Comparison of ENCODE assay signal across 9 cellular contexts in the genomic region with DNA sequence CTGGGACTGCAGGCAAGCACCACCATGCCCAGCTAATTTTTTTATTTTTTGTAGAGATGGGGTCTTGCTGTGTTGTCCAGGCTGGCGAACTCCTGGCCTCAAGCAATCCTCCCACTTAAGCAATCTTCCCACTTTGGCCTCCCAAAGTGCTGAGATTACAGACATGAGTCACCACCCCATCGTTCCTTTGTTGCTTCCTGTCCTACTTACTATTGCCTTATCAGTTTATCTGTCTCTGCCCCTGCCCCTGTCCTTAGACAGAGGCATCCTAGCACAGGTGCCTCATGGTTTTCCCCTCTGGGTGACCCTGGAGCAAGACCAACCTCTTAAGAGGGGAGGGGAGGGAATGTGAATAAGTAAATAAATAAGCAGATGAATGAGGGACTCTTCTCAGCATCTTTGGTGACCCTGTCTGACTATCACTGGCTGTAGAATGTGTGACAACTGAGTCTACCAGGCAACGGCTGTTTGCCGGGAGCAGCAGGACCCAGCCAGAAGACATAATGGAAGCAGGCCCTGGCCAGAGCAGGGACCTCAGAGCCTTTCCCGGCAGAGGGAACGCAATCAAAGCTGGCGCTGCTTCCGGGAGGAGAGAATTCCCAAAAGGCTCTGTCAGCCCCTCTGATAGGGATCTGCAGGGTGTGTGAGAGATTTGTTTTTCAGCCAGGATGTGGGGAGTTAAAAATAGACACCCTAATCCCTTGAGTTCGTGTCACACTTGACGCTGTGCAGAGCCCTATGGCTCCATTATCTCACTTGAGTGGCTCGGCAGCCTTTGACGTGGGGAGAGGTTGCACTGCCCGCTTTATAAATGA. TPM values are rescaled to one million over a fixed set of nuclear protein-coding genes. Genes with fewer than 3 reads are reported as not detected.
A peak's percentile ranks its signal among the peaks of the same experiment; 100 is the strongest.
DNase-seq lines count a peak whose midpoint lies in the region; ATAC-seq, FAIRE-seq and TF ChIP-seq lines count a peak whose summit lies in the region.
"Had no signal": no experiment of that assay in that cellular context is flagged by ENCODE, and none has a peak within 500 bp of the region (broad histone marks: within the 10 kb centered on the region; RNA-seq: fewer than 3 reads in every experiment).

No MANE protein-coding gene starts in this region.

- ATAC-seq in HepG2 (no peak), GM19463 (IDR thresholded peaks at IDR 0.05; ENCODE audit: unreplicated experiment) (no peak), GM18909 (IDR thresholded peaks at IDR 0.05; ENCODE audit: poor library complexity, unreplicated experiment) (no peak)

- CTCF ChIA-PET in MCF 10A (lab: Yijun Ruan, JAX): interaction anchor here (0.6 to 1.6 kb wide), 3 partner anchors 14 to 130 kb away, joined by 3 to 4 read pairs (median 3); no protein-coding TSS in a partner anchor
- CTCF ChIA-PET in mammary epithelial cell (lab: Charles Lee; ENCODE audit: low non-redundant PET): no interaction called here
- CTCF ChIA-PET in HepG2 (lab: Yijun Ruan, JAX; ENCODE audit: low intra/inter-chr PET ratio, low total read pairs): no interaction called here

- POLR2A ChIA-PET in MCF 10A (lab: Yijun Ruan, JAX): interaction anchor here (0.7 to 2.8 kb wide), 2 partner anchors 8 to 27 kb away, joined by 3 to 17 read pairs; no protein-coding TSS in a partner anchor
- POLR2A ChIA-PET in HepG2 (lab: Yijun Ruan, JAX): no interaction called here

- no peak overlapping the region for H3K27ac Mint-ChIP-seq in MCF 10A (ENCODE audit: low read depth, unreplicated experiment)
- H3K27ac Mint-ChIP-seq in brain: peak overlapping the region; percentile 26 to 82 (median 59)

- TF ChIP-seq POLR2A in HepG2 (IDR thresholded peaks at IDR 0.05; ENCODE audit: insufficient read depth in 1 of 2, low read depth in 2 of 2, low read length in 2 of 2): no peak

- DNase-seq in MCF 10A (ENCODE audit: unreplicated experiment) (peak; percentile 52), mammary epithelial cell (no peak), HepG2 (ENCODE audit: low spot score) (peak; percentile 65), T-helper 1 cell (no peak)
- DNase-seq in activated naive CD4-positive, alpha-beta T cell treated with Interleukin-2 at 50 U/mL for 16 hours: no peak
- DNase-seq: activated T-cell treated with anti-CD3 and anti-CD28 coated beads, Interleukin-2, amount 50 U/mL, for 48 hours had no signal

- no peaks in the 10 kb centered on the region for H3K9me3 ChIP-seq in mammary epithelial cell (replicated peaks; ENCODE audit: insufficient read depth, low read length)
- no peaks in the 10 kb centered on the region for H3K9me3 ChIP-seq in HepG2 (ENCODE audit: low read length)

- H3K79me2 ChIP-seq in mammary epithelial cell (ENCODE audit: insufficient read depth, low read length) (no peaks in the 10 kb centered on the region), HepG2 (ENCODE audit: insufficient read depth, low read length) (no peaks in the 10 kb centered on the region)

- peaks cover 4% of the 10 kb centered on the region for H3K27me3 ChIP-seq in mammary epithelial cell (ENCODE audit: insufficient read depth, low read length)
- no peaks in the 10 kb centered on the region for H3K27me3 ChIP-seq in HepG2 (ENCODE audit: control insufficient read depth in 1 of 2, insufficient read depth in 2 of 2, low read length in 2 of 2)

- TF ChIP-seq CTCF in MCF 10A (IDR thresholded peaks at IDR 0.05; ENCODE audit: unreplicated experiment): no peak
- no peak for TF ChIP-seq CTCF in mammary epithelial cell (conservative IDR thresholded peaks at IDR 0.05 in 1 of 2, IDR thresholded peaks at IDR 0.05 in 1 of 2; ENCODE audit: extremely low read depth in 1 of 2, insufficient read depth in 1 of 2, low read depth in 1 of 2, low read length in 2 of 2)
- TF ChIP-seq CTCF in brain (conservative IDR thresholded peaks at IDR 0.05): no peak
- TF ChIP-seq CTCF in HepG2 (CRISPR knock-in tag; IDR thresholded peaks at IDR 0.05): no peak

- no peak for TF ChIP-seq RAD21 in HepG2 (CRISPR knock-in tag; IDR thresholded peaks at IDR 0.05)

- no peaks in the 10 kb centered on the region for H3K27me3 Mint-ChIP-seq in MCF 10A (ENCODE audit: insufficient read depth, unreplicated experiment)
- peaks cover 5% of the 10 kb centered on the region for H3K27me3 Mint-ChIP-seq in brain

- H3K4me1 Mint-ChIP-seq in MCF 10A (ENCODE audit: insufficient read depth, unreplicated experiment) (peaks cover 17% of the 10 kb centered on the region), brain (peaks cover 51% of the 10 kb centered on the region)

- in situ Hi-C loops in mammary epithelial cell (cut with MboI; ENCODE audit: low sequenced_read_pairs in 2 of 2): no loop called here
- in situ Hi-C loops in HepG2 (cut with HindIII; ENCODE audit: extremely low pct_ligation_motif_present, low pct_unique_long_range_greater_than_20kb): no loop called here

- no peak overlapping the region for H3K4me2 ChIP-seq in mammary epithelial cell (ENCODE audit: insufficient read depth, low read depth, low read length)
- H3K4me2 ChIP-seq in HepG2 (ENCODE audit: low read depth, low read length): peak overlapping the region; percentile 55

- no peak overlapping the region for H2AFZ ChIP-seq in mammary epithelial cell (ENCODE audit: low read depth, low read length)
- H2AFZ ChIP-seq in HepG2 (ENCODE audit: low read length): no peak overlapping the region

- no peak for TF ChIP-seq EP300 in HepG2 (IDR thresholded peaks at IDR 0.05; ENCODE audit: low read depth in 2 of 2, low read length in 2 of 2)
- no peak for TF ChIP-seq EP300 in HepG2 (CRISPR knock-in tag; IDR thresholded peaks at IDR 0.05; ENCODE audit: borderline replicate concordance)

- no peaks in the 10 kb centered on the region for H4K20me1 ChIP-seq in mammary epithelial cell (ENCODE audit: insufficient read depth, low read length)
- no peaks in the 10 kb centered on the region for H4K20me1 ChIP-seq in HepG2 (ENCODE audit: insufficient read depth, low read length)

- intact Hi-C loops in MCF 10A (cut with micrococcal nuclease): loop anchor here (10.0 kb wide), 1 partner anchor 53 kb away; no protein-coding TSS in a partner anchor
- intact Hi-C loops in mammary epithelial cell (cut with micrococcal nuclease): no loop called here
- intact Hi-C loops in HepG2 (cut with micrococcal nuclease; ENCODE audit: unreplicated experiment): no loop called here

- H3K9me3 Mint-ChIP-seq in MCF 10A (ENCODE audit: unreplicated experiment) (no peaks in the 10 kb centered on the region), brain (no peaks in the 10 kb centered on the region)

- H3K4me1 ChIP-seq in mammary epithelial cell (ENCODE audit: insufficient read depth, low read length) (peaks cover 8% of the 10 kb centered on the region), HepG2 (ENCODE audit: insufficient read depth, low read length) (peaks cover 71% of the 10 kb centered on the region)

- no TSS peak for BruUV-seq in MCF 10A (replicated peaks; lab: Mats Ljungman, UMichigan)
- no TSS peak for BruUV-seq in mammary epithelial cell (replicated peaks; lab: Mats Ljungman, UMichigan)
- no TSS peak for BruUV-seq in HepG2 (replicated peaks; lab: Mats Ljungman, UMichigan)

- H3K9ac ChIP-seq in mammary epithelial cell (ENCODE audit: insufficient read depth, low read length) (no peak overlapping the region), HepG2 (ENCODE audit: insufficient read depth, low read depth, low read length) (no peak overlapping the region)

- H3K4me3 ChIP-seq in mammary epithelial cell (replicated peaks in 1 of 3; ENCODE audit: insufficient read depth in 1 of 3, low read depth in 2 of 3, low read length in 3 of 3) (no peak overlapping the region), HepG2 (replicated peaks in 1 of 3; ENCODE audit: insufficient read depth in 1 of 3, low read depth in 2 of 3, low read length in 3 of 3) (no peak overlapping the region)

- dilution Hi-C loops in mammary epithelial cell (cut with HindIII; ENCODE audit: low sequenced_read_pairs): no loop called here

- no peak overlapping the region for H3K4me3 Mint-ChIP-seq in MCF 10A (ENCODE audit: unreplicated experiment)
- peak overlapping the region in 4 of 5 experiments; percentile 11 to 49 (median 26) for H3K4me3 Mint-ChIP-seq in brain

- no peak for FAIRE-seq in HepG2 (lab: Jason Lieb, UNC)

- H3K36me3 ChIP-seq in mammary epithelial cell (ENCODE audit: insufficient read depth, low read length): no peaks in the 10 kb centered on the region
- no peaks in the 10 kb centered on the region for H3K36me3 ChIP-seq in HepG2 (replicated peaks in 1 of 2; ENCODE audit: control insufficient read depth in 1 of 2, insufficient read depth in 2 of 2, low read length in 2 of 2)

- H3K27ac ChIP-seq in mammary epithelial cell (ENCODE audit: insufficient read depth, low read depth, low read length) (no peak overlapping the region), HepG2 (ENCODE audit: extremely low read length, insufficient read depth, low read length) (peak overlapping the region; percentile 18)

- no peaks in the 10 kb centered on the region for H3K36me3 Mint-ChIP-seq in MCF 10A (ENCODE audit: insufficient read depth, unreplicated experiment)
- H3K36me3 Mint-ChIP-seq in brain: no peaks in the 10 kb centered on the region

- WGBS in mammary epithelial cell (ENCODE audit: low coverage, missing lambda C conversion rate): 79% methylated on average over 13 of the region's 13 CpGs
- WGBS in HepG2 (ENCODE audit: low lambda C conversion rate): 40% methylated on average over 7 of the region's 13 CpGs

RNA-seq across cellular contexts. Expression of gene DAB2IP, which starts 43.8 kb away (rescaled TPM):
- total RNA-seq in MCF 10A (2022) (15.5 and 17.0 TPM in 2 replicates), mammary epithelial cell (100 to 1,000 TPM in 1 of 2 donors, 10 to 100 TPM in 1; 78.4 to 103 TPM), HepG2 (2016; rRNA removed; fragmentation: Illumina TruSeq; extraction: Trizol) (25.3 and 32.1 TPM in 2 replicates)
- polyA plus RNA-seq in mammary epithelial cell (60.0 TPM), brain (ENCODE audit: insufficient read depth, low read depth, low replicate concordance) (33.1 TPM), HepG2 (2011; rRNA removed) (37.9 and 39.9 TPM in 2 replicates)
- 122 TPM for polyA minus RNA-seq in mammary epithelial cell
- 2.8 and 5.2 TPM in 2 replicates for total RNA-seq in HepG2 (2016; cell fraction: cytosol; rRNA removed; fragmentation: Illumina TruSeq; extraction: Trizol; ENCODE audit: low read depth)
- total RNA-seq in HepG2 (2016; cell fraction: insoluble cytoplasmic fraction; rRNA removed; fragmentation: Illumina TruSeq; extraction: Trizol): 24.3 and 28.3 TPM in 2 replicates
- 10.8 and 12.3 TPM in 2 replicates for total RNA-seq in HepG2 (2016; cell fraction: membrane; rRNA removed; fragmentation: Illumina TruSeq; extraction: Trizol)
- total RNA-seq in HepG2 (2016; cell fraction: nucleus; rRNA removed; fragmentation: Illumina TruSeq; extraction: Trizol): 23.5 and 29.5 TPM in 2 replicates
- 20.8 and 29.3 TPM in 2 replicates for polyA plus RNA-seq in HepG2 (2011; cell fraction: cytosol; rRNA removed)
- polyA plus RNA-seq in HepG2 (2011; cell fraction: nucleus; rRNA removed): 42.4 and 54.9 TPM in 2 replicates
- 14.7 and 24.6 TPM in 2 replicates for polyA plus RNA-seq in HepG2 (2012)
- polyA plus RNA-seq in HepG2 (2016; cell fraction: cytosol; fragmentation: Illumina TruSeq; extraction: Trizol; ENCODE audit: low read depth): 1.9 and 2.6 TPM in 2 replicates
- polyA plus RNA-seq in HepG2 (2016; cell fraction: insoluble cytoplasmic fraction; fragmentation: Illumina TruSeq; extraction: Trizol; ENCODE audit: low read depth): 24.2 and 33.5 TPM in 2 replicates
- 5.5 and 5.8 TPM in 2 replicates for polyA plus RNA-seq in HepG2 (2016; cell fraction: membrane; fragmentation: Illumina TruSeq; extraction: Trizol; ENCODE audit: low read depth)
- polyA plus RNA-seq in HepG2 (2016; cell fraction: nucleus; fragmentation: Illumina TruSeq; extraction: Trizol; ENCODE audit: insufficient read depth, low read depth): 42.8 and 47.1 TPM in 2 replicates
- 48.1 and 97.1 TPM in 2 replicates for polyA minus RNA-seq in HepG2 (2011; rRNA and poly(A)+ RNA removed; ENCODE audit: low replicate concordance)
- 26.5 and 29.0 TPM in 2 replicates for polyA minus RNA-seq in HepG2 (2011; cell fraction: cytosol; rRNA and poly(A)+ RNA removed)
- 34.6 and 46.1 TPM in 2 replicates for polyA minus RNA-seq in HepG2 (2011; cell fraction: nucleus; rRNA and poly(A)+ RNA removed)

Comparison
In these comparisons a context has a peak if more than half of its experiments do, and no peak if none do; other contexts are left out.
1. DNase-seq: peak in MCF 10A (single experiment) and HepG2 (single experiment); none in mammary epithelial cell (single experiment), activated naive CD4-positive, alpha-beta T cell treated with Interleukin-2 at 50 U/mL for 16 hours (single experiment) and T-helper 1 cell (0 of 5).